8 cellular contexts compared by ENCODE assay signal in genomic region chr20:50169329-50169823, GRCh38. TPM values are rescaled to one million over a fixed set of nuclear protein-coding genes. Genes with fewer than 3 reads are reported as not detected.
A peak's percentile ranks its signal among the peaks of the same experiment; 100 is the strongest.
DNase-seq lines count a peak whose midpoint lies in the region; ATAC-seq, FAIRE-seq and TF ChIP-seq lines count a peak whose summit lies in the region.

No MANE protein-coding gene starts in this region.

- H3K27ac ChIP-seq in KMS-11 (no peak overlapping the region), RWPE2 (ENCODE audit: poor library complexity, severe bottlenecking) (peak overlapping the region; percentile 86), trophoblast cell (ENCODE audit: low read depth, low read length) (no peak overlapping the region)

- H3K18ac ChIP-seq in trophoblast cell (ENCODE audit: low read length): no peak overlapping the region

- H3K4me3 ChIP-seq in KMS-11 (IDR thresholded peaks at IDR 0.05; ENCODE audit: insufficient read depth, low read depth, low read length): no peak overlapping the region
- no peak overlapping the region for H3K4me3 ChIP-seq in RWPE2 (ENCODE audit: severe bottlenecking)
- no peak overlapping the region for H3K4me3 ChIP-seq in trophoblast cell (ENCODE audit: low read depth, low read length)

- H4K8ac ChIP-seq in trophoblast cell (ENCODE audit: low read depth, low read length): no peak overlapping the region

- H3K79me2 ChIP-seq in KMS-11 (ENCODE audit: insufficient read depth, low read depth): no peaks in the 10 kb centered on the region
- peaks cover 5% of the 10 kb centered on the region for H3K79me2 ChIP-seq in trophoblast cell (ENCODE audit: control insufficient read depth, insufficient read depth, low read length, poor library complexity)

- H2BK5ac ChIP-seq in trophoblast cell (ENCODE audit: low read depth, low read length, poor library complexity): no peak overlapping the region

- H3K36me3 ChIP-seq in KMS-11 (ENCODE audit: insufficient read depth): no peaks in the 10 kb centered on the region
- no peaks in the 10 kb centered on the region for H3K36me3 ChIP-seq in RWPE2 (ENCODE audit: low read depth)
- H3K36me3 ChIP-seq in trophoblast cell (ENCODE audit: control insufficient read depth in 1 of 2, insufficient read depth in 2 of 2, low read length in 2 of 2): no peaks in the 10 kb centered on the region

- DNase-seq in D341Med (ENCODE audit: low spot score) (peak; percentile 71), RWPE2 (ENCODE audit: low spot score) (no peak), germinal center (ENCODE audit: low spot score) (peak; percentile 73), trophoblast cell (peak; percentile 93 to 97), urothelium cell line (ENCODE audit: low spot score) (peak; percentile 81)
- peak; percentile 69 for DNase-seq in activated effector memory CD4-positive, alpha-beta T cell treated with Interleukin-2 at 50 U/mL for 16 hours

- no peak for FAIRE-seq in urothelium cell line (lab: Jason Lieb, UNC)

- H3K9me3 ChIP-seq in RWPE2 (ENCODE audit: severe bottlenecking) (no peaks in the 10 kb centered on the region), trophoblast cell (ENCODE audit: insufficient read depth, low read depth, low read length) (no peaks in the 10 kb centered on the region)

- H2BK12ac ChIP-seq in trophoblast cell (ENCODE audit: low read length): peak overlapping the region; percentile 12

- WGBS in trophoblast cell (ENCODE audit: extremely low coverage, insufficient coverage, insufficient read length): no CpG with 5 or more reads among the region's 5 CpGs

- H4K20me1 ChIP-seq in KMS-11 (ENCODE audit: insufficient read depth): no peaks in the 10 kb centered on the region

- no peak overlapping the region for H3K9ac ChIP-seq in KMS-11
- H3K9ac ChIP-seq in trophoblast cell (ENCODE audit: low read length): no peak overlapping the region

- no peak overlapping the region for H4K12ac ChIP-seq in trophoblast cell (ENCODE audit: low read depth, low read length)

- no peak overlapping the region for H3K14ac ChIP-seq in trophoblast cell (ENCODE audit: low read length)

- H3K4me2 ChIP-seq in KMS-11 (no peak overlapping the region), trophoblast cell (ENCODE audit: low read length) (no peak overlapping the region)

- H2BK120ac ChIP-seq in trophoblast cell (ENCODE audit: insufficient read depth, low read length, poor library complexity): peak overlapping the region; percentile 10

- H3K27me3 ChIP-seq in KMS-11 (ENCODE audit: insufficient read depth, low read depth): no peaks in the 10 kb centered on the region
- no peaks in the 10 kb centered on the region for H3K27me3 ChIP-seq in RWPE2 (ENCODE audit: insufficient read depth, poor library complexity, severe bottlenecking)
- no peaks in the 10 kb centered on the region for H3K27me3 ChIP-seq in trophoblast cell (ENCODE audit: insufficient read depth, low read length)

- H3K23ac ChIP-seq in trophoblast cell (ENCODE audit: low read length): no peak overlapping the region

- H2AFZ ChIP-seq in KMS-11 (ENCODE audit: low read depth) (no peak overlapping the region), trophoblast cell (ENCODE audit: insufficient read depth, low read length, poor library complexity) (no peak overlapping the region)

- H3K4me1 ChIP-seq in KMS-11 (ENCODE audit: low read depth, poor library complexity, severe bottlenecking) (peaks cover 11% of the 10 kb centered on the region), RWPE2 (ENCODE audit: insufficient read depth, poor library complexity, severe bottlenecking) (peaks cover 22% of the 10 kb centered on the region), trophoblast cell (ENCODE audit: control insufficient read depth in 1 of 2, insufficient read depth in 2 of 2, low read length in 2 of 2) (peaks cover 14 to 16% of the 10 kb centered on the region in 2 experiments)

- ATAC-seq in RWPE2 (ENCODE audit: low read depth) (peak; percentile 9; the same call in 2 of the 3 replicates), GM21619 (IDR thresholded peaks at IDR 0.05; ENCODE audit: unreplicated experiment) (no peak)

- peak; percentile 98 for TF ChIP-seq CTCF in KMS-11 (conservative IDR thresholded peaks at IDR 0.05; ENCODE audit: low read depth, low read length)
- peak; percentile 100 for TF ChIP-seq CTCF in RWPE2 (IDR thresholded peaks at IDR 0.05; ENCODE audit: poor library complexity, severe bottlenecking)

- H2AK5ac ChIP-seq in trophoblast cell (ENCODE audit: low read length): no peak overlapping the region

- no peak overlapping the region for H4K91ac ChIP-seq in trophoblast cell (ENCODE audit: low read depth, low read length)

- peaks cover 26% of the 10 kb centered on the region for H3K79me1 ChIP-seq in trophoblast cell (ENCODE audit: low read length)

- no peak overlapping the region for H3K4ac ChIP-seq in trophoblast cell (ENCODE audit: low read depth, low read length)

RNA-seq across cellular contexts. Expression of gene PEDS1, which starts 15.9 kb away (rescaled TPM):
- 132 and 134 TPM in 2 replicates for polyA plus RNA-seq in trophoblast cell (2013)

RNA-seq across cellular contexts. Expression of gene CEBPB, which starts 21.3 kb away (rescaled TPM):
- 167 and 177 TPM in 2 replicates for polyA plus RNA-seq in trophoblast cell (2013)

RNA-seq across cellular contexts. Expression of gene UBE2V1, which starts 56.4 kb away (rescaled TPM):
- polyA plus RNA-seq in trophoblast cell (2013): 238 and 250 TPM in 2 replicates
